Comparison of ENCODE assay signal across 18 cellular contexts in the genomic region with DNA sequence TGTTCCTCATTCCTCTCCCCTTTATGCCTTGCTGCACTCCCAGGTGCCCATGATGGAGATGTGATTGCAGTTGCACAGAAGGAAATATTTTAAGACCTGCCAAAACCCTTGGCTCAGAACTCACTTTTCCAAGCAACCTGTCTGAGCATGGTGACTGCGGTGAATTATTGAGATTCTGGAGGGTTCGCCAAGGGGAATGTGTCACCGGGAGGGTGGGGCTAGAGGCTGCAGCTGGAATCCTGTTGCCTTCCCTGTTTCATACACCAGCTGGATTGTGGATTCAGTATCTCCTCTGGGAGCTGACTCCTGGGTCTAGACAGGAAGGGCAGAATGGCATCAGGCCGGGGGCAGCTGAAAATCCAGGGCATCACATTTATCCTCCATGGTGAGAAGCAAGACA.
DNase-seq lines count a peak whose midpoint lies in the region; ATAC-seq and TF ChIP-seq lines count a peak whose summit lies in the region.
"Had no signal": no experiment of that assay in that cellular context is flagged by ENCODE, and none has a peak within 500 bp of the region (broad histone marks: within the 10 kb centered on the region; RNA-seq: fewer than 3 reads in every experiment).

No MANE protein-coding gene starts in this region.

- no peak for TF ChIP-seq CTCF in neural cell (IDR thresholded peaks at IDR 0.05; ENCODE audit: poor library complexity, severe bottlenecking)

- TF ChIP-seq RAD21 in neural cell (conservative IDR thresholded peaks at IDR 0.05), result no peak

- no peaks in the 10 kb centered on the region for H3K79me2 ChIP-seq in neural cell (replicated peaks; ENCODE audit: insufficient read depth, low read length)

- no peaks in the 10 kb centered on the region for H3K27me3 ChIP-seq in neural cell (ENCODE audit: insufficient read depth, low read depth, low read length)
- H3K27me3 ChIP-seq: BLaER1 had no signal

- peak overlapping the region; percentile 16 for H3K4me2 ChIP-seq in neural cell (ENCODE audit: low read length)
- H3K4me2 ChIP-seq: BLaER1, GM23338 had no signal

- no peaks in the 10 kb centered on the region for H4K20me1 ChIP-seq in neural cell (ENCODE audit: insufficient read depth)
- H4K20me1 ChIP-seq: BLaER1 had no signal

- H3K9ac ChIP-seq in neural cell (ENCODE audit: low read length), result peak overlapping the region; percentile 1
- H3K9ac ChIP-seq: BLaER1 had no signal

- peak; percentile 30 for DNase-seq in NCI-H82 (lab: John Stamatoyannopoulos, UW)
- no peak for DNase-seq in NCI-H82 treated with DMSO at 0.1 percent for 48 hours (lab: John Stamatoyannopoulos, UW; ENCODE audit: unreplicated experiment)
- DNase-seq in M059J (ENCODE audit: low read depth), result peak; percentile 40
- peak; percentile 24 for DNase-seq in cerebellar cortex (ENCODE audit: low spot score)
- no peak for DNase-seq in stimulated activated CD4-positive, alpha-beta T cell treated with anti-CD3 and anti-CD28 coated beads, Interleukin-15, amount 100 ng/mL, for 24 hours
- no peak for DNase-seq in activated CD8-positive, alpha-beta memory T cell treated with anti-CD3 and anti-CD28 coated beads, Interleukin-2, amount 50 U/mL, for 4 hours
- DNase-seq: Calu3; CD8-positive, alpha-beta T cell; DMS79 treated with DMSO at 0.1 percent for 48 hours; EL; HCEC 1CT; IMR-90; KBM-7 had no signal

- no peaks in the 10 kb centered on the region for H3F3A ChIP-seq in neural cell (ENCODE audit: insufficient read depth, low read length, poor library complexity, severe bottlenecking)

- peak overlapping the region; percentile 67 for H3K27ac ChIP-seq in neural cell (ENCODE audit: low read length)
- H3K27ac ChIP-seq: 22Rv1, BLaER1 had no signal

- H3K4me3 ChIP-seq in neural cell (ENCODE audit: low read length), result peak overlapping the region; percentile 45
- H3K4me3 ChIP-seq: BLaER1, GM23338 had no signal

- no peaks in the 10 kb centered on the region for H3K36me3 ChIP-seq in neural cell (ENCODE audit: insufficient read depth, low read length)
- H3K36me3 ChIP-seq: BLaER1 had no signal

- H3K9me2 ChIP-seq in neural cell (ENCODE audit: insufficient read depth, low read length), result no peaks in the 10 kb centered on the region

- H2AFZ ChIP-seq in neural cell (ENCODE audit: low read depth, low read length), result no peak overlapping the region
- H2AFZ ChIP-seq: GM23338 had no signal

- H3K9me3 ChIP-seq in neural cell (ENCODE audit: low read length), result no peaks in the 10 kb centered on the region

- no peak for TF ChIP-seq EP300 in neural cell (conservative IDR thresholded peaks at IDR 0.05; ENCODE audit: poor library complexity, severe bottlenecking)

- no peak for ATAC-seq in GM21576 (IDR thresholded peaks at IDR 0.05; ENCODE audit: unreplicated experiment)
- ATAC-seq: CD8-positive, alpha-beta T cell; GM23338 had no signal

TF ChIP-seq in neural cell, 6 proteins besides CTCF, POLR2A, EP300 and RAD21:
- TF ChIP-seq EZH2 (IDR thresholded peaks at IDR 0.05; ENCODE audit: borderline replicate concordance, insufficient read depth, low read length, poor library complexity, severe bottlenecking), result no peak
- TF ChIP-seq SMC3 (conservative IDR thresholded peaks at IDR 0.05; ENCODE audit: poor library complexity), result no peak
- TF ChIP-seq TAF1 (IDR thresholded peaks at IDR 0.05; ENCODE audit: low read depth), result no peak
- TF ChIP-seq POLR2AphosphoS5 (IDR thresholded peaks at IDR 0.05), result no peak
- TF ChIP-seq, protein P1, sequence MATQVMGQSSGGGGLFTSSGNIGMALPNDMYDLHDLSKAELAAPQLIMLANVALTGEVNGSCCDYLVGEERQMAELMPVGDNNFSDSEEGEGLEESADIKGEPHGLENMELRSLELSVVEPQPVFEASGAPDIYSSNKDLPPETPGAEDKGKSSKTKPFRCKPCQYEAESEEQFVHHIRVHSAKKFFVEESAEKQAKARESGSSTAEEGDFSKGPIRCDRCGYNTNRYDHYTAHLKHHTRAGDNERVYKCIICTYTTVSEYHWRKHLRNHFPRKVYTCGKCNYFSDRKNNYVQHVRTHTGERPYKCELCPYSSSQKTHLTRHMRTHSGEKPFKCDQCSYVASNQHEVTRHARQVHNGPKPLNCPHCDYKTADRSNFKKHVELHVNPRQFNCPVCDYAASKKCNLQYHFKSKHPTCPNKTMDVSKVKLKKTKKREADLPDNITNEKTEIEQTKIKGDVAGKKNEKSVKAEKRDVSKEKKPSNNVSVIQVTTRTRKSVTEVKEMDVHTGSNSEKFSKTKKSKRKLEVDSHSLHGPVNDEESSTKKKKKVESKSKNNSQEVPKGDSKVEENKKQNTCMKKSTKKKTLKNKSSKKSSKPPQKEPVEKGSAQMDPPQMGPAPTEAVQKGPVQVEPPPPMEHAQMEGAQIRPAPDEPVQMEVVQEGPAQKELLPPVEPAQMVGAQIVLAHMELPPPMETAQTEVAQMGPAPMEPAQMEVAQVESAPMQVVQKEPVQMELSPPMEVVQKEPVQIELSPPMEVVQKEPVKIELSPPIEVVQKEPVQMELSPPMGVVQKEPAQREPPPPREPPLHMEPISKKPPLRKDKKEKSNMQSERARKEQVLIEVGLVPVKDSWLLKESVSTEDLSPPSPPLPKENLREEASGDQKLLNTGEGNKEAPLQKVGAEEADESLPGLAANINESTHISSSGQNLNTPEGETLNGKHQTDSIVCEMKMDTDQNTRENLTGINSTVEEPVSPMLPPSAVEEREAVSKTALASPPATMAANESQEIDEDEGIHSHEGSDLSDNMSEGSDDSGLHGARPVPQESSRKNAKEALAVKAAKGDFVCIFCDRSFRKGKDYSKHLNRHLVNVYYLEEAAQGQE (IDR thresholded peaks at IDR 0.05; ENCODE audit: borderline replicate concordance), result no peak
- no peak for TF ChIP-seq MXI1 (conservative IDR thresholded peaks at IDR 0.05; ENCODE audit: poor library complexity, severe bottlenecking)

Comparison
In these comparisons a context has a peak if more than half of its experiments do, and no peak if none do; other contexts are left out.
1. DNase-seq: peak in NCI-H82 (single experiment), M059J (single experiment) and cerebellar cortex (single experiment); none in NCI-H82 treated with DMSO at 0.1 percent for 48 hours (single experiment), stimulated activated CD4-positive, alpha-beta T cell treated with anti-CD3 and anti-CD28 coated beads, Interleukin-15, amount 100 ng/mL, for 24 hours (single experiment) and activated CD8-positive, alpha-beta memory T cell treated with anti-CD3 and anti-CD28 coated beads, Interleukin-2, amount 50 U/mL, for 4 hours (single experiment).